Comparison of ENCODE assay signal across 25 cellular contexts in genomic region chr15:29465196-29465595, GRCh38.
"Had no signal": no experiment of that assay in that cellular context is flagged by ENCODE, and none has a peak within 500 bp of the region (broad histone marks: within the 10 kb centered on the region; RNA-seq: fewer than 3 reads in every experiment).

No MANE protein-coding gene starts in this region.

- ATAC-seq: activated CD4-positive, alpha-beta T cell treated with anti-CD3 and anti-CD28 coated beads for 36 hours; activated CD8-positive, alpha-beta memory T cell treated with anti-CD3 and anti-CD28 coated beads, Interleukin-2, amount 10 ng/mL, durations not matched to agents 7 days and 5 days; activated CD8-positive, alpha-beta T cell treated with anti-CD3 and anti-CD28 coated beads, Interleukin-2, amount 10 ng/mL, durations not matched to agents 7 days and 5 days; activated naive CD4-positive, alpha-beta T cell treated with anti-CD3 and anti-CD28 coated beads, Interleukin-2, amount 50 U/mL, for 72 hours; effector memory CD8-positive, alpha-beta T cell; left lung; stimulated activated naive B cell treated with anti-CD40 and anti-IgM and Interleukin-4, amounts not matched to agents 10 μg/mL and 1 μg/mL and 100 μg/mL, for 72 hours; T-cell; upper lobe of right lung had no signal

- H3K4me3 Mint-ChIP-seq: activated CD4-positive, alpha-beta T cell treated with anti-CD3 and anti-CD28 coated beads for 36 hours; activated CD8-positive, alpha-beta memory T cell treated with anti-CD3 and anti-CD28 coated beads, Interleukin-2, amount 10 ng/mL, durations not matched to agents 7 days and 5 days; activated CD8-positive, alpha-beta T cell treated with anti-CD3 and anti-CD28 coated beads, Interleukin-2, amount 10 ng/mL, durations not matched to agents 7 days and 5 days; effector memory CD8-positive, alpha-beta T cell; nephron; stimulated activated naive B cell treated with anti-CD40 and anti-IgM and Interleukin-4, amounts not matched to agents 10 μg/mL and 1 μg/mL and 100 μg/mL, for 72 hours; T-cell had no signal

- H3K27me3 Mint-ChIP-seq: activated CD8-positive, alpha-beta memory T cell treated with anti-CD3 and anti-CD28 coated beads, Interleukin-2, amount 10 ng/mL, durations not matched to agents 7 days and 5 days; stimulated activated naive B cell treated with anti-CD40 and anti-IgM and Interleukin-4, amounts not matched to agents 10 μg/mL and 1 μg/mL and 100 μg/mL, for 72 hours had no signal

- H3K27me3 ChIP-seq: breast epithelium, left lung, neutrophil, stomach, tibial artery, upper lobe of right lung had no signal

- H3K9me3 Mint-ChIP-seq: activated naive CD4-positive, alpha-beta T cell treated with anti-CD3 and anti-CD28 coated beads, Interleukin-2, amount 50 U/mL, for 72 hours; activated T-helper 2 cell treated with anti-CD3 and anti-CD28 coated beads, Interferon-gamma antibody, Interleukin-2, Interleukin-4, amounts not matched to agents 10 μg/mL and 5 μg/mL and 100 μg/mL, durations not matched to agents 14 hours and 24 hours and 36 hours; effector memory CD8-positive, alpha-beta T cell; nephron; T-cell had no signal

- DNase-seq: activated CD4-positive, alpha-beta T cell treated with anti-CD3 and anti-CD28 coated beads for 36 hours; activated CD4-positive, CD25-positive, alpha-beta regulatory T cell; activated CD8-positive, alpha-beta memory T cell treated with anti-CD3 and anti-CD28 coated beads, Interleukin-2, amount 10 ng/mL, durations not matched to agents 7 days and 5 days; activated CD8-positive, alpha-beta T cell treated with anti-CD3 and anti-CD28 coated beads, Interleukin-2, amount 10 ng/mL, durations not matched to agents 7 days and 5 days; activated T-cell treated with anti-CD3 and anti-CD28 coated beads, Interleukin-2, amount 50 U/mL, for 48 hours; effector memory CD8-positive, alpha-beta T cell; head of caudate nucleus; kidney glomerular epithelial cell; left lung; retina; stimulated activated CD4-positive, alpha-beta T cell treated with anti-CD3 and anti-CD28 coated beads, Interleukin-15, amount 100 ng/mL, for 24 hours; stimulated activated CD4-positive, alpha-beta T cell treated with anti-CD3 and anti-CD28 coated beads, Interleukin-2, amount 100 ng/mL, for 24 hours; stimulated activated naive B cell treated with anti-CD40 and anti-IgM and Interleukin-4, amounts not matched to agents 10 μg/mL and 1 μg/mL and 100 μg/mL, for 72 hours; stomach; T-cell; tibial artery; upper lobe of right lung had no signal

- H3K4me1 ChIP-seq: breast epithelium, left lung, prostate gland, suprapubic skin, tibial artery, upper lobe of right lung had no signal

- H3K27ac Mint-ChIP-seq: activated CD4-positive, alpha-beta T cell treated with anti-CD3 and anti-CD28 coated beads for 36 hours; activated CD8-positive, alpha-beta memory T cell treated with anti-CD3 and anti-CD28 coated beads, Interleukin-2, amount 10 ng/mL, durations not matched to agents 7 days and 5 days; activated CD8-positive, alpha-beta T cell treated with anti-CD3 and anti-CD28 coated beads, Interleukin-2, amount 10 ng/mL, durations not matched to agents 7 days and 5 days; activated naive CD4-positive, alpha-beta T cell treated with anti-CD3 and anti-CD28 coated beads, Interleukin-2, amount 50 U/mL, for 72 hours; activated T-helper 2 cell treated with anti-CD3 and anti-CD28 coated beads, Interferon-gamma antibody, Interleukin-2, Interleukin-4, amounts not matched to agents 10 μg/mL and 5 μg/mL and 100 μg/mL, durations not matched to agents 14 hours and 24 hours and 36 hours; effector memory CD8-positive, alpha-beta T cell; nephron; stimulated activated naive B cell treated with anti-CD40 and anti-IgM and Interleukin-4, amounts not matched to agents 10 μg/mL and 1 μg/mL and 100 μg/mL, for 72 hours; T-cell had no signal

- H3K9me3 ChIP-seq: breast epithelium, left lung, neutrophil, prostate gland, stomach, suprapubic skin, tibial artery, upper lobe of right lung had no signal

- H3K36me3 Mint-ChIP-seq: activated CD8-positive, alpha-beta memory T cell treated with anti-CD3 and anti-CD28 coated beads, Interleukin-2, amount 10 ng/mL, durations not matched to agents 7 days and 5 days; activated naive CD4-positive, alpha-beta T cell treated with anti-CD3 and anti-CD28 coated beads, Interleukin-2, amount 50 U/mL, for 72 hours; stimulated activated naive B cell treated with anti-CD40 and anti-IgM and Interleukin-4, amounts not matched to agents 10 μg/mL and 1 μg/mL and 100 μg/mL, for 72 hours; T-cell had no signal

- H3K27ac ChIP-seq: breast epithelium, coronary artery, left lung, neutrophil, prostate gland, stomach, suprapubic skin, tibial artery, upper lobe of right lung had no signal

- H3K4me1 Mint-ChIP-seq: activated CD4-positive, alpha-beta T cell treated with anti-CD3 and anti-CD28 coated beads for 36 hours; activated CD8-positive, alpha-beta memory T cell treated with anti-CD3 and anti-CD28 coated beads, Interleukin-2, amount 10 ng/mL, durations not matched to agents 7 days and 5 days; nephron; stimulated activated naive B cell treated with anti-CD40 and anti-IgM and Interleukin-4, amounts not matched to agents 10 μg/mL and 1 μg/mL and 100 μg/mL, for 72 hours; T-cell had no signal
